ENCODE assay signal across 24 cellular contexts in genomic region chr12:120103044-120103338, GRCh38.
"Had no signal": no experiment of that assay in that cellular context is flagged by ENCODE, and none has a peak within 500 bp of the region (broad histone marks: within the 10 kb centered on the region; RNA-seq: fewer than 3 reads in every experiment).

No MANE protein-coding gene starts in this region.

- H3K27me3 Mint-ChIP-seq: activated CD4-positive, alpha-beta T cell treated with anti-CD3 and anti-CD28 coated beads for 36 hours; activated CD8-positive, alpha-beta memory T cell treated with anti-CD3 and anti-CD28 coated beads, Interleukin-2, amount 10 ng/mL, durations not matched to agents 7 days and 5 days; activated naive CD8-positive, alpha-beta T cell treated with anti-CD3 and anti-CD28 coated beads for 36 hours; naive B cell; T-cell had no signal

- H3K27ac Mint-ChIP-seq: activated CD8-positive, alpha-beta memory T cell treated with anti-CD3 and anti-CD28 coated beads, Interleukin-2, amount 10 ng/mL, durations not matched to agents 7 days and 5 days; activated CD8-positive, alpha-beta T cell treated with anti-CD3 and anti-CD28 coated beads, Interleukin-2, amount 10 ng/mL, durations not matched to agents 7 days and 5 days; activated naive CD8-positive, alpha-beta T cell treated with anti-CD3 and anti-CD28 coated beads for 36 hours; mesothelial cell of epicardium; T-cell; T-helper 2 cell treated with Interferon-gamma antibody and Interleukin-4, amounts not matched to agents 5 μg/mL and 100 μg/mL, for 36 hours had no signal

- DNase-seq: activated CD4-positive, alpha-beta T cell treated with anti-CD3 and anti-CD28 coated beads for 36 hours; activated CD4-positive, CD25-positive, alpha-beta regulatory T cell; activated CD8-positive, alpha-beta memory T cell treated with anti-CD3 and anti-CD28 coated beads, Interleukin-2, amount 10 ng/mL, durations not matched to agents 7 days and 5 days; activated CD8-positive, alpha-beta T cell treated with anti-CD3 and anti-CD28 coated beads, Interleukin-2, amount 10 ng/mL, durations not matched to agents 7 days and 5 days; activated effector memory CD4-positive, alpha-beta T cell treated with Interleukin-2 at 50 U/mL for 16 hours; activated naive CD4-positive, alpha-beta T cell treated with Interleukin-2 at 50 U/mL for 16 hours; activated naive CD8-positive, alpha-beta T cell treated with anti-CD3 and anti-CD28 coated beads for 36 hours; adrenal gland; body of pancreas; cerebellar nuclear complex; colonic mucosa; hippocampal formation; naive B cell; occipital lobe; spleen; stimulated activated naive CD4-positive, alpha-beta T cell treated with Interleukin-2 at 50 U/mL for 16 hours; T-cell; transverse colon had no signal

- H3K4me3 ChIP-seq: adrenal gland, body of pancreas, colonic mucosa, gastroesophageal sphincter, spleen, transverse colon had no signal

- H3K9me3 Mint-ChIP-seq: activated naive CD8-positive, alpha-beta T cell treated with anti-CD3 and anti-CD28 coated beads for 36 hours; mesothelial cell of epicardium; naive B cell; T-cell; T-helper 2 cell treated with Interferon-gamma antibody and Interleukin-4, amounts not matched to agents 5 μg/mL and 100 μg/mL, for 36 hours had no signal

- ATAC-seq: activated CD4-positive, alpha-beta T cell treated with anti-CD3 and anti-CD28 coated beads for 36 hours; activated CD8-positive, alpha-beta T cell treated with anti-CD3 and anti-CD28 coated beads, Interleukin-2, amount 10 ng/mL, durations not matched to agents 7 days and 5 days; body of pancreas; gastroesophageal sphincter; right cardiac atrium had no signal

- H3K9me3 ChIP-seq: adrenal gland, body of pancreas, colonic mucosa, gastroesophageal sphincter, spleen, transverse colon had no signal

- FAIRE-seq: endothelial cell of umbilical vein, urothelium cell line had no signal

- H3K27ac ChIP-seq: body of pancreas, colonic mucosa, transverse colon had no signal

- H3K4me3 Mint-ChIP-seq: activated CD4-positive, alpha-beta T cell treated with anti-CD3 and anti-CD28 coated beads for 36 hours; activated CD8-positive, alpha-beta memory T cell treated with anti-CD3 and anti-CD28 coated beads, Interleukin-2, amount 10 ng/mL, durations not matched to agents 7 days and 5 days; activated CD8-positive, alpha-beta T cell treated with anti-CD3 and anti-CD28 coated beads, Interleukin-2, amount 10 ng/mL, durations not matched to agents 7 days and 5 days; activated naive CD8-positive, alpha-beta T cell treated with anti-CD3 and anti-CD28 coated beads for 36 hours; mesothelial cell of epicardium; naive B cell; T-cell; T-helper 2 cell treated with Interferon-gamma antibody and Interleukin-4, amounts not matched to agents 5 μg/mL and 100 μg/mL, for 36 hours had no signal

- H3K27me3 ChIP-seq: adrenal gland, body of pancreas, colonic mucosa, gastroesophageal sphincter, spleen, transverse colon had no signal
